ENCODE assay signal across 1 cellular context in the genomic region with DNA sequence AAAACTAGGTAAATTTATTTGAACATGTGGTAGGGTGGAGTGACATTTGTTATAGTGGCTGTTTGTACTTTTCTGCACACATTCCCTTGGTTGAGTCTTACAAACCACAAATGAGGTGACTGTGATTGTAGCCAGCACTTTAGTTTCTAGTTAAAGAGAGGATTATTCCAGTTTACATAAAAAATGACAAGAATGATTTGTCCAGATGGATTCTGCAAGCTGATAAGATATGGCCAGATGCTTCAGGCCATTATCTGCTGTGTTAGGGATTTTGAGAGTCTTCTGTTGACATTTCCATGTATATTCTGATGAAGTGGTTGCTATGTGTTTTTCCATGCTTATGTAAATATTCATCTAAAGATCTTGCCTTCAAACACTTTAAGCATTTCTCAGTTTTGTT.
TF ChIP-seq lines count a peak whose summit lies in the region.

No MANE protein-coding gene starts in this region.

TF ChIP-seq in IMR-90, 13 proteins besides CTCF, POLR2A, EP300 and RAD21 (continued from another document):
- TF ChIP-seq, protein P1, sequence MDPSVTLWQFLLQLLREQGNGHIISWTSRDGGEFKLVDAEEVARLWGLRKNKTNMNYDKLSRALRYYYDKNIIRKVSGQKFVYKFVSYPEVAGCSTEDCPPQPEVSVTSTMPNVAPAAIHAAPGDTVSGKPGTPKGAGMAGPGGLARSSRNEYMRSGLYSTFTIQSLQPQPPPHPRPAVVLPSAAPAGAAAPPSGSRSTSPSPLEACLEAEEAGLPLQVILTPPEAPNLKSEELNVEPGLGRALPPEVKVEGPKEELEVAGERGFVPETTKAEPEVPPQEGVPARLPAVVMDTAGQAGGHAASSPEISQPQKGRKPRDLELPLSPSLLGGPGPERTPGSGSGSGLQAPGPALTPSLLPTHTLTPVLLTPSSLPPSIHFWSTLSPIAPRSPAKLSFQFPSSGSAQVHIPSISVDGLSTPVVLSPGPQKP (IDR thresholded peaks at IDR 0.05; ENCODE audit: borderline replicate concordance, low read depth, low read length), result no peak
- TF ChIP-seq MAZ (IDR thresholded peaks at IDR 0.05; ENCODE audit: borderline replicate concordance, low read depth, low read length) (no peak), RCOR1 (IDR thresholded peaks at IDR 0.05; ENCODE audit: insufficient replicate concordance, low read length) (peak; percentile 76), FOS (IDR thresholded peaks at IDR 0.05; ENCODE audit: low read depth, low read length) (no peak), CHD1 (IDR thresholded peaks at IDR 0.05; ENCODE audit: low read depth, low read length) (no peak), BHLHE40 (IDR thresholded peaks at IDR 0.05; ENCODE audit: low read depth, low read length) (0 out of 2 replicates have a peak, but pooled peaks have one; percentile 16), CEBPB (IDR thresholded peaks at IDR 0.05; ENCODE audit: low read depth, low read length) (no peak)
